In the genomic region with DNA sequence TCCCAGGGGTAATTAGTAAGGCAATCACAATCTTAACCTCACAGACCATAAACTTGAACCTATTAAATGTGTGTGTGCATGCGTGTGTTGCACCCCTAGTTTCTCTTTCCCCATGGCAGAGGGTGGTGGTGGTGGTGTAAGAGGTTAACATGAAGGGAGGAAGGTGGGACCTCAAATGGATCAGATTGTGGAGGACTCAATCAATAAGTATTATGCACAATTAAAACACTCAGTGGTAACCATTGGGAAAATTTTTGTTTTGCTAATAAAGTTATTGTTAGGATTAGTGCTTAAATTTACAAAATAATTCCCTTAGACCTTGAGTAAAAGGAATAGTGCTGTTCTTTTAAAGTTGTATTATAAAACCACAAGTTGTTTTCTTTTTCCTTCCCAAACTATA, we compare ENCODE assay signal across 31 cellular contexts.
"Had no signal": no experiment of that assay in that cellular context is flagged by ENCODE, and none has a peak within 500 bp of the region (broad histone marks: within the 10 kb centered on the region; RNA-seq: fewer than 3 reads in every experiment).

No MANE protein-coding gene starts in this region.

- H3K4me1 ChIP-seq: adrenal gland, body of pancreas, esophagus squamous epithelium, gastroesophageal sphincter, heart right ventricle had no signal

- H3K27me3 ChIP-seq: adrenal gland, body of pancreas, esophagus squamous epithelium, gastroesophageal sphincter, heart right ventricle had no signal

- H3K9me3 ChIP-seq: adrenal gland, body of pancreas, gastroesophageal sphincter, heart right ventricle had no signal

- DNase-seq: activated CD4-positive, alpha-beta T cell treated with anti-CD3 and anti-CD28 coated beads for 48 hours; activated CD4-positive, alpha-beta T cell treated with anti-CD3 and anti-CD28 coated beads, Interleukin-2, amount 50 U/mL, for 1 hour; activated CD4-positive, alpha-beta T cell treated with anti-CD3 and anti-CD28 coated beads, Interleukin-2, amount 50 U/mL, for 48 hours; activated CD8-positive, alpha-beta memory T cell treated with anti-CD3 and anti-CD28 coated beads for 24 hours; activated CD8-positive, alpha-beta T cell treated with anti-CD3 and anti-CD28 coated beads for 36 hours; activated effector memory CD4-positive, alpha-beta T cell treated with anti-CD3 and anti-CD28 coated beads, Interleukin-2, amount 50 U/mL, for 16 hours; activated naive CD4-positive, alpha-beta T cell treated with anti-CD3 and anti-CD28 coated beads for 36 hours; activated naive CD8-positive, alpha-beta T cell treated with anti-CD3 and anti-CD28 coated beads for 36 hours; activated naive CD8-positive, alpha-beta T cell treated with anti-CD3 and anti-CD28 coated beads, Interleukin-2, amount 50 U/mL, for 24 hours; activated T-cell treated with anti-CD3 and anti-CD28 coated beads, Interleukin-2, amount 50 U/mL, for 1 hour; activated T-cell treated with anti-CD3 and anti-CD28 coated beads, Interleukin-2, amount 50 U/mL, for 48 hours; adrenal gland; amygdala; aorta; body of pancreas; caudate nucleus; cortex of kidney; dermis blood vessel endothelial cell; effector CD4-positive, alpha-beta T cell; effector memory CD8-positive, alpha-beta T cell; esophagus squamous epithelium; foreskin melanocyte; heart right ventricle; T-helper 1 cell; T-helper 17 cell; T1000 had no signal

- FAIRE-seq: colon, endometrium, endothelial cell of umbilical vein had no signal

- H3K4me3 ChIP-seq: adrenal gland, body of pancreas, esophagus squamous epithelium, gastroesophageal sphincter, heart right ventricle had no signal

- H3K27ac ChIP-seq: adrenal gland, body of pancreas, epithelial cell of prostate, esophagus squamous epithelium, gastroesophageal sphincter, heart right ventricle had no signal

- H3K36me3 ChIP-seq: adrenal gland, esophagus squamous epithelium, gastroesophageal sphincter, heart right ventricle had no signal
